8 cellular contexts compared by ENCODE assay signal in the genomic region with DNA sequence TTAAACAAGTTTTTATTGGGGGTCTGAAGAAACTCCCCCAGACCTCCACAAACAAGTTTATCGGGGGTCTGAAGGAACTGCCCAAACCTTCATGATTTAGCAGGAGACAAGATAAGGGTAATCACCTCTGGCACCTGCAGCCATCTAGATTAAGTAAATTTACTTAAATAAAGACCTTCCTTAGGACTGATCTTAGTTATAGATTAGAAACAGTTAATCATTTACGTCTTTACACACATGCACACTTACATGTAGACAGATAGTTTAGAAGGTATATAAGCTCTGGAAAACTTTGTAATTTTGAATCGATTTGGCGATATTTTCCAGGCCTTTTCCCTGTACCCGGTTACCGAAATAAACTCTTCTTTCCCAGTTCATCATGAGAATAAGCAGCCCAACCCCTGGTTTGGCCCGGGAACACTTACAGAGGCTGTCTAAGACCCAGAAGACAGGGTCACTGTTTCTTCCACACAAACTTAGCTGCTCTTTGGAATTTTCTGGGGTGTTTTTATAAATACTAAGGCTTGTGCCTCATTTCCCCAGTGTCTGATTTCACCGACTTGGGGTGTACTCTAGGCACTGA.
DNase-seq lines count a peak whose midpoint lies in the region; ATAC-seq lines count a peak whose summit lies in the region.

No MANE protein-coding gene starts in this region.

- peaks cover 10% of the 10 kb centered on the region for H3K9me3 Mint-ChIP-seq in activated naive CD8-positive, alpha-beta T cell (ENCODE audit: low read depth)
- peaks cover 7% of the 10 kb centered on the region for H3K9me3 Mint-ChIP-seq in stimulated activated effector memory CD8-positive, alpha-beta T cell treated with anti-CD3 and anti-CD28 coated beads, Interleukin-12 subunit alpha, Interleukin-12 subunit beta, amount 100 ng/mL, for 72 hours

- H3K36me3 Mint-ChIP-seq in activated naive CD8-positive, alpha-beta T cell: peaks cover 10% of the 10 kb centered on the region
- peaks cover 16% of the 10 kb centered on the region for H3K36me3 Mint-ChIP-seq in stimulated activated effector memory CD8-positive, alpha-beta T cell treated with anti-CD3 and anti-CD28 coated beads, Interleukin-12 subunit alpha, Interleukin-12 subunit beta, amount 100 ng/mL, for 72 hours

- peak overlapping the region; percentile 80 for H3K27ac Mint-ChIP-seq in activated naive CD8-positive, alpha-beta T cell
- peak overlapping the region; percentile 78 for H3K27ac Mint-ChIP-seq in stimulated activated effector memory CD8-positive, alpha-beta T cell treated with anti-CD3 and anti-CD28 coated beads, Interleukin-12 subunit alpha, Interleukin-12 subunit beta, amount 100 ng/mL, for 72 hours

- H3K4me1 Mint-ChIP-seq in activated naive CD8-positive, alpha-beta T cell (ENCODE audit: low read depth): peaks cover 11% of the 10 kb centered on the region
- peaks cover 5% of the 10 kb centered on the region for H3K4me1 Mint-ChIP-seq in stimulated activated effector memory CD8-positive, alpha-beta T cell treated with anti-CD3 and anti-CD28 coated beads, Interleukin-12 subunit alpha, Interleukin-12 subunit beta, amount 100 ng/mL, for 72 hours

- H3K4me3 Mint-ChIP-seq in activated naive CD8-positive, alpha-beta T cell: peak overlapping the region; percentile 86
- H3K4me3 Mint-ChIP-seq in stimulated activated effector memory CD8-positive, alpha-beta T cell treated with anti-CD3 and anti-CD28 coated beads, Interleukin-12 subunit alpha, Interleukin-12 subunit beta, amount 100 ng/mL, for 72 hours: peak overlapping the region; percentile 76

- no peak for DNase-seq in stimulated activated effector memory CD8-positive, alpha-beta T cell treated with anti-CD3 and anti-CD28 coated beads, Interleukin-12 subunit alpha, Interleukin-12 subunit beta, amount 100 ng/mL, for 72 hours (ENCODE audit: low spot score in 2 of 2)
- no peak for DNase-seq in NCI-H1105 treated with DMSO at 0.1 percent for 48 hours (lab: John Stamatoyannopoulos, UW)
- no peak for DNase-seq in NCI-H1694 treated with DMSO at 0.1 percent for 48 hours (lab: John Stamatoyannopoulos, UW)
- no peak for DNase-seq in NCI-H524 treated with DMSO at 0.1 percent for 48 hours (lab: John Stamatoyannopoulos, UW)

- ATAC-seq in HG03097 (IDR thresholded peaks at IDR 0.05; ENCODE audit: low FRiP score, unreplicated experiment): peak; percentile 15
- no peak for ATAC-seq in stimulated activated effector memory CD8-positive, alpha-beta T cell treated with anti-CD3 and anti-CD28 coated beads, Interleukin-12 subunit alpha, Interleukin-12 subunit beta, amount 100 ng/mL, for 72 hours
- ATAC-seq in HG03280 (IDR thresholded peaks at IDR 0.05; ENCODE audit: unreplicated experiment): no peak

- H3K9me3 ChIP-seq in iPS-18c (ENCODE audit: control insufficient read depth, insufficient read depth, low read length): no peaks in the 10 kb centered on the region

- H3K4me3 ChIP-seq in iPS-18c (ENCODE audit: insufficient read depth, low read depth, low read length): peak overlapping the region; percentile 40

- H3K27me3 Mint-ChIP-seq in activated naive CD8-positive, alpha-beta T cell: peaks cover 2% of the 10 kb centered on the region
